ENCODE assay signal across 12 cellular contexts in genomic region chr14:68665792-68666195, GRCh38.
A peak's percentile ranks its signal among the peaks of the same experiment; 100 is the strongest.
DNase-seq lines count a peak whose midpoint lies in the region; ATAC-seq, FAIRE-seq and TF ChIP-seq lines count a peak whose summit lies in the region.
"Had no signal": no experiment of that assay in that cellular context is flagged by ENCODE, and none has a peak within 500 bp of the region (broad histone marks: within the 10 kb centered on the region; RNA-seq: fewer than 3 reads in every experiment).

No MANE protein-coding gene starts in this region.

- H2AK5ac ChIP-seq in IMR-90 (ENCODE audit: low read depth, low read length) = peak overlapping the region; percentile 69

- H2AFZ ChIP-seq in IMR-90 (replicated peaks; ENCODE audit: low read length, poor library complexity) = no peak overlapping the region
- H2AFZ ChIP-seq in smooth muscle cell (ENCODE audit: low read depth) = no peak overlapping the region

- no peak for TF ChIP-seq POLR2A in IMR-90 (IDR thresholded peaks at IDR 0.05; ENCODE audit: low read depth, low read length)

- H4K5ac ChIP-seq in IMR-90 (ENCODE audit: low read depth, low read length) = peak overlapping the region; percentile 75

- H3K9ac ChIP-seq in IMR-90 (ENCODE audit: low read depth, low read length) (no peak overlapping the region), smooth muscle cell (ENCODE audit: low read depth) (no peak overlapping the region)

- peak overlapping the region; percentile 71 for H2BK20ac ChIP-seq in IMR-90 (ENCODE audit: low read depth, low read length)

- H3F3A ChIP-seq in smooth muscle cell (ENCODE audit: low read depth) = peaks cover 10% of the 10 kb centered on the region

- no peak overlapping the region; the same call in 1 of the 2 replicates for H3K56ac ChIP-seq in IMR-90 (ENCODE audit: extremely low read depth, insufficient read depth, low read length)

- H2BK15ac ChIP-seq in IMR-90 (ENCODE audit: low read depth, low read length) = peak overlapping the region; percentile 67; the same call in 2 of the 3 replicates

- H3K79me2 ChIP-seq in smooth muscle cell (ENCODE audit: low read depth) = no peaks in the 10 kb centered on the region

- dilution Hi-C loops in IMR-90 (cut with HindIII; ENCODE audit: low sequenced_read_pairs, unreplicated experiment) = no loop called here

- no peak overlapping the region for H2AK9ac ChIP-seq in IMR-90 (replicated peaks; ENCODE audit: low read depth, low read length, poor library complexity)

- peak overlapping the region; percentile 74 for H2BK120ac ChIP-seq in IMR-90 (ENCODE audit: low read depth, low read length)

- H3K27me3 ChIP-seq in IMR-90 (ENCODE audit: control insufficient read depth, insufficient read depth, low read length) (no peaks in the 10 kb centered on the region), smooth muscle cell (ENCODE audit: low read depth) (no peaks in the 10 kb centered on the region)

- TF ChIP-seq CTCF in IMR-90 (conservative IDR thresholded peaks at IDR 0.05; ENCODE audit: low read depth, low read length) = no peak
- no peak for TF ChIP-seq CTCF in smooth muscle cell (IDR thresholded peaks at IDR 0.05; ENCODE audit: borderline replicate concordance, insufficient read depth, poor library complexity, severe bottlenecking)

- H3K4me3 Mint-ChIP-seq in T-helper 17 cell = peak overlapping the region; percentile 39
- H3K4me3 Mint-ChIP-seq: activated T-cell treated with anti-CD3 and anti-CD28 coated beads, Interleukin-2, amount 50 U/mL, for 4 hours had no signal

- no peak overlapping the region; the same call in 1 of the 2 replicates for H3K27ac ChIP-seq in IMR-90 (ENCODE audit: insufficient read depth, low read length)
- peak overlapping the region; percentile 75 for H3K27ac ChIP-seq in smooth muscle cell (ENCODE audit: low read depth)

- DNase-seq in IMR-90 = no peak
- DNase-seq in T-helper 17 cell = no peak
- DNase-seq in left lobe of liver (ENCODE audit: low spot score) = peak; percentile 40
- DNase-seq in smooth muscle cell (lab: John Stamatoyannopoulos, UW; ENCODE audit: unreplicated experiment) = no peak
- no peak for DNase-seq in H4 (ENCODE audit: low spot score)
- DNase-seq in activated gamma-delta T cell treated with Interleukin-2 at 50 U/mL for 16 hours = no peak
- no peak for DNase-seq in activated gamma-delta T cell (lab: John Stamatoyannopoulos, UW)
- no peak for DNase-seq in GM19239 (ENCODE audit: insufficient read length, low spot score)
- DNase-seq: activated T-cell treated with anti-CD3 and anti-CD28 coated beads, Interleukin-2, amount 50 U/mL, for 4 hours; central memory CD4-positive, alpha-beta T cell; foreskin melanocyte had no signal

- H3K4me1 Mint-ChIP-seq in T-helper 17 cell = peaks cover 45% of the 10 kb centered on the region

- in situ Hi-C loops in IMR-90 (cut with MboI; ENCODE audit: low sequenced_read_pairs) = loop anchor here (10.0 kb wide), 1 partner anchor 119 kb away; no protein-coding TSS in a partner anchor

- H3K4me2 ChIP-seq in IMR-90 (ENCODE audit: low read depth, low read length) (peak overlapping the region; percentile 59; the same call in 1 of the 2 replicates), smooth muscle cell (no peak overlapping the region)

- H3K36me3 ChIP-seq in IMR-90 (ENCODE audit: control insufficient read depth, insufficient read depth, low read length) = no peaks in the 10 kb centered on the region
- H3K36me3 ChIP-seq in smooth muscle cell (ENCODE audit: low read depth) = no peaks in the 10 kb centered on the region

- H3K4me3 ChIP-seq in IMR-90 (ENCODE audit: insufficient read depth, low read depth, low read length) (no peak overlapping the region), smooth muscle cell (no peak overlapping the region)

- H3K14ac ChIP-seq in IMR-90 (replicated peaks; ENCODE audit: low read depth, low read length) = peak overlapping the region; percentile 21

- H2BK5ac ChIP-seq in IMR-90 (ENCODE audit: low read depth, low read length, poor library complexity, severe bottlenecking) = peak overlapping the region; percentile 61

- peak overlapping the region; percentile 12 to 59; a peak in 3 of 4 replicates for H4K8ac ChIP-seq in IMR-90 (ENCODE audit: low read depth in 2 of 2, low read length in 2 of 2)

- peak overlapping the region; percentile 79 for H3K18ac ChIP-seq in IMR-90 (ENCODE audit: low read depth, low read length)

- CTCF ChIA-PET in IMR-90 (lab: Yijun Ruan, JAX) = interaction anchor here (1.0 to 1.5 kb wide), 2 partner anchors 11 to 14 kb away, joined by 3 read pairs; no protein-coding TSS in a partner anchor

- H4K91ac ChIP-seq in IMR-90 (ENCODE audit: insufficient read depth, low read depth, low read length) = peak overlapping the region; percentile 46

- no TSS peak for BruUV-seq in IMR-90 (replicated peaks; lab: Mats Ljungman, UMichigan)

- no peaks in the 10 kb centered on the region for H3K27me3 Mint-ChIP-seq in T-helper 17 cell

- no peak overlapping the region for H3K23ac ChIP-seq in IMR-90 (ENCODE audit: low read depth, low read length)

- H3K27ac Mint-ChIP-seq in T-helper 17 cell = peak overlapping the region; percentile 17

- peak; percentile 13 for ATAC-seq in IMR-90 (ENCODE audit: low read depth)
- no peak for ATAC-seq in T-helper 17 cell
- ATAC-seq in left lobe of liver = no peak
- ATAC-seq: activated T-cell treated with anti-CD3 and anti-CD28 coated beads, Interleukin-2, amount 50 U/mL, for 4 hours; stimulated activated effector memory CD8-positive, alpha-beta T cell treated with anti-CD3 and anti-CD28 coated beads, Interleukin-12 subunit alpha, Interleukin-12 subunit beta, amount 100 ng/mL, for 72 hours had no signal

- peaks cover 22% of the 10 kb centered on the region for H3K9me1 ChIP-seq in IMR-90 (ENCODE audit: insufficient read depth, low read length)

- H3K4me1 ChIP-seq in IMR-90 (ENCODE audit: control insufficient read depth, insufficient read depth, low read length) (peaks cover 30% of the 10 kb centered on the region), smooth muscle cell (ENCODE audit: low read depth) (peaks cover 7% of the 10 kb centered on the region)

- H3K79me1 ChIP-seq in IMR-90 (ENCODE audit: low read depth in 1 of 2, low read length in 2 of 2) = no peaks in the 10 kb centered on the region

- TF ChIP-seq RAD21 in IMR-90 (IDR thresholded peaks at IDR 0.05; ENCODE audit: low read length) = no peak

- FAIRE-seq in GM19239 (lab: Jason Lieb, UNC) = no peak

- POLR2A ChIA-PET in IMR-90 (lab: Charles Lee; ENCODE audit: unreplicated experiment) = interaction anchor here (0.7 to 0.8 kb wide), 2 partner anchors 14 to 127 kb away, joined by 3 read pairs; partner anchors contain the start of gene ZFP36L1

- peak overlapping the region; percentile 88 for H3K4ac ChIP-seq in IMR-90 (ENCODE audit: low read depth, low read length)

- H3K9me3 ChIP-seq in IMR-90 (ENCODE audit: control insufficient read depth, insufficient read depth, low read length) = no peaks in the 10 kb centered on the region
- no peaks in the 10 kb centered on the region for H3K9me3 ChIP-seq in T-helper 17 cell (ENCODE audit: control insufficient read depth, low read length, poor library complexity, severe bottlenecking)
- H3K9me3 ChIP-seq in smooth muscle cell (replicated peaks; ENCODE audit: low read depth) = no peaks in the 10 kb centered on the region

- H3K36me3 Mint-ChIP-seq in T-helper 17 cell (ENCODE audit: low read depth) = peaks cover 2% of the 10 kb centered on the region

- no peaks in the 10 kb centered on the region for H4K20me1 ChIP-seq in IMR-90 (ENCODE audit: insufficient read depth, low read length)
- no peaks in the 10 kb centered on the region for H4K20me1 ChIP-seq in smooth muscle cell (ENCODE audit: low read depth)

- intact Hi-C loops in IMR-90 (cut with micrococcal nuclease) = loop anchor here (2.0 to 10.0 kb wide), 3 partner anchors 125 to 721 kb away; no protein-coding TSS in a partner anchor

TF ChIP-seq in IMR-90, 13 proteins besides CTCF, POLR2A, EP300 and RAD21:
- TF ChIP-seq, protein P1, sequence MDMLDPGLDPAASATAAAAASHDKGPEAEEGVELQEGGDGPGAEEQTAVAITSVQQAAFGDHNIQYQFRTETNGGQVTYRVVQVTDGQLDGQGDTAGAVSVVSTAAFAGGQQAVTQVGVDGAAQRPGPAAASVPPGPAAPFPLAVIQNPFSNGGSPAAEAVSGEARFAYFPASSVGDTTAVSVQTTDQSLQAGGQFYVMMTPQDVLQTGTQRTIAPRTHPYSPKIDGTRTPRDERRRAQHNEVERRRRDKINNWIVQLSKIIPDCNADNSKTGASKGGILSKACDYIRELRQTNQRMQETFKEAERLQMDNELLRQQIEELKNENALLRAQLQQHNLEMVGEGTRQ (IDR thresholded peaks at IDR 0.05; ENCODE audit: low read depth, low read length) = peak; percentile 64; the same call in 1 of the 2 replicates
- TF ChIP-seq, protein P2, sequence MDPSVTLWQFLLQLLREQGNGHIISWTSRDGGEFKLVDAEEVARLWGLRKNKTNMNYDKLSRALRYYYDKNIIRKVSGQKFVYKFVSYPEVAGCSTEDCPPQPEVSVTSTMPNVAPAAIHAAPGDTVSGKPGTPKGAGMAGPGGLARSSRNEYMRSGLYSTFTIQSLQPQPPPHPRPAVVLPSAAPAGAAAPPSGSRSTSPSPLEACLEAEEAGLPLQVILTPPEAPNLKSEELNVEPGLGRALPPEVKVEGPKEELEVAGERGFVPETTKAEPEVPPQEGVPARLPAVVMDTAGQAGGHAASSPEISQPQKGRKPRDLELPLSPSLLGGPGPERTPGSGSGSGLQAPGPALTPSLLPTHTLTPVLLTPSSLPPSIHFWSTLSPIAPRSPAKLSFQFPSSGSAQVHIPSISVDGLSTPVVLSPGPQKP (IDR thresholded peaks at IDR 0.05; ENCODE audit: borderline replicate concordance, low read depth, low read length) = no peak
- TF ChIP-seq SMC3 (IDR thresholded peaks at IDR 0.05; ENCODE audit: low read depth, low read length) = no peak
TF ChIP-seq in IMR-90: peak in this region for 1.
